ENCODE assay signal across 1 cellular context in the genomic region with DNA sequence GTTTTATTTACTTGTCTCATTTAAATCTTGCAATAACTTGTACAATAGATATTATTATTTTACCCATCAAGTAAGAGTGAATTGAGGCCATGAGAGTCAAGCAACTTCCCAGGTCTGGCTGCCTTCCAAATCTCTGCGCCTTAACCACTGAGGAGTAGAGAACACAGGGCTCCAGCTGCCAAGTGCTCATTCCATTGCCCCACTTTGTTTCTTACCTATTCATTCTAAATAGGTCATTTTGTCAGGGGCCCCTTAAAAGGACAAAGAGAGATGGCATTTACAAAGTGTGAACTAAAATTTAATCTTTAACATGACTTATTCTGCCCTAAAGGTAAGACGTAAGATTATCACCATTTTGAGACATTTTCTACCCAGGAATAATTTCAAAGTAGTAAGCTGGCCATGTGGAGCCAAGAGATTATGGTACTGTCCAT.
TF ChIP-seq lines count a peak whose summit lies in the region.

No MANE protein-coding gene starts in this region.

TF ChIP-seq in GM12878, 131 proteins besides CTCF, POLR2A, EP300 and RAD21:
- TF ChIP-seq, protein P1, sequence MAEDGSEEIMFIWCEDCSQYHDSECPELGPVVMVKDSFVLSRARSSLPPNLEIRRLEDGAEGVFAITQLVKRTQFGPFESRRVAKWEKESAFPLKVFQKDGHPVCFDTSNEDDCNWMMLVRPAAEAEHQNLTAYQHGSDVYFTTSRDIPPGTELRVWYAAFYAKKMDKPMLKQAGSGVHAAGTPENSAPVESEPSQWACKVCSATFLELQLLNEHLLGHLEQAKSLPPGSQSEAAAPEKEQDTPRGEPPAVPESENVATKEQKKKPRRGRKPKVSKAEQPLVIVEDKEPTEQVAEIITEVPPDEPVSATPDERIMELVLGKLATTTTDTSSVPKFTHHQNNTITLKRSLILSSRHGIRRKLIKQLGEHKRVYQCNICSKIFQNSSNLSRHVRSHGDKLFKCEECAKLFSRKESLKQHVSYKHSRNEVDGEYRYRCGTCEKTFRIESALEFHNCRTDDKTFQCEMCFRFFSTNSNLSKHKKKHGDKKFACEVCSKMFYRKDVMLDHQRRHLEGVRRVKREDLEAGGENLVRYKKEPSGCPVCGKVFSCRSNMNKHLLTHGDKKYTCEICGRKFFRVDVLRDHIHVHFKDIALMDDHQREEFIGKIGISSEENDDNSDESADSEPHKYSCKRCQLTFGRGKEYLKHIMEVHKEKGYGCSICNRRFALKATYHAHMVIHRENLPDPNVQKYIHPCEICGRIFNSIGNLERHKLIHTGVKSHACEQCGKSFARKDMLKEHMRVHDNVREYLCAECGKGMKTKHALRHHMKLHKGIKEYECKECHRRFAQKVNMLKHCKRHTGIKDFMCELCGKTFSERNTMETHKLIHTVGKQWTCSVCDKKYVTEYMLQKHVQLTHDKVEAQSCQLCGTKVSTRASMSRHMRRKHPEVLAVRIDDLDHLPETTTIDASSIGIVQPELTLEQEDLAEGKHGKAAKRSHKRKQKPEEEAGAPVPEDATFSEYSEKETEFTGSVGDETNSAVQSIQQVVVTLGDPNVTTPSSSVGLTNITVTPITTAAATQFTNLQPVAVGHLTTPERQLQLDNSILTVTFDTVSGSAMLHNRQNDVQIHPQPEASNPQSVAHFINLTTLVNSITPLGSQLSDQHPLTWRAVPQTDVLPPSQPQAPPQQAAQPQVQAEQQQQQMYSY (CRISPR knock-in tag; IDR thresholded peaks at IDR 0.05) = no peak
- TF ChIP-seq STAT1 (conservative IDR thresholded peaks at IDR 0.05) = no peak
- no peak for TF ChIP-seq POU2F2 (IDR thresholded peaks at IDR 0.05; ENCODE audit: borderline replicate concordance, low read depth, low read length)
- no peak for TF ChIP-seq ZNF274 (IDR thresholded peaks at IDR 0.05; ENCODE audit: insufficient read depth, insufficient read length)
- no peak for TF ChIP-seq RFX5 (IDR thresholded peaks at IDR 0.05; ENCODE audit: low read depth, low read length)
- TF ChIP-seq, protein P2, sequence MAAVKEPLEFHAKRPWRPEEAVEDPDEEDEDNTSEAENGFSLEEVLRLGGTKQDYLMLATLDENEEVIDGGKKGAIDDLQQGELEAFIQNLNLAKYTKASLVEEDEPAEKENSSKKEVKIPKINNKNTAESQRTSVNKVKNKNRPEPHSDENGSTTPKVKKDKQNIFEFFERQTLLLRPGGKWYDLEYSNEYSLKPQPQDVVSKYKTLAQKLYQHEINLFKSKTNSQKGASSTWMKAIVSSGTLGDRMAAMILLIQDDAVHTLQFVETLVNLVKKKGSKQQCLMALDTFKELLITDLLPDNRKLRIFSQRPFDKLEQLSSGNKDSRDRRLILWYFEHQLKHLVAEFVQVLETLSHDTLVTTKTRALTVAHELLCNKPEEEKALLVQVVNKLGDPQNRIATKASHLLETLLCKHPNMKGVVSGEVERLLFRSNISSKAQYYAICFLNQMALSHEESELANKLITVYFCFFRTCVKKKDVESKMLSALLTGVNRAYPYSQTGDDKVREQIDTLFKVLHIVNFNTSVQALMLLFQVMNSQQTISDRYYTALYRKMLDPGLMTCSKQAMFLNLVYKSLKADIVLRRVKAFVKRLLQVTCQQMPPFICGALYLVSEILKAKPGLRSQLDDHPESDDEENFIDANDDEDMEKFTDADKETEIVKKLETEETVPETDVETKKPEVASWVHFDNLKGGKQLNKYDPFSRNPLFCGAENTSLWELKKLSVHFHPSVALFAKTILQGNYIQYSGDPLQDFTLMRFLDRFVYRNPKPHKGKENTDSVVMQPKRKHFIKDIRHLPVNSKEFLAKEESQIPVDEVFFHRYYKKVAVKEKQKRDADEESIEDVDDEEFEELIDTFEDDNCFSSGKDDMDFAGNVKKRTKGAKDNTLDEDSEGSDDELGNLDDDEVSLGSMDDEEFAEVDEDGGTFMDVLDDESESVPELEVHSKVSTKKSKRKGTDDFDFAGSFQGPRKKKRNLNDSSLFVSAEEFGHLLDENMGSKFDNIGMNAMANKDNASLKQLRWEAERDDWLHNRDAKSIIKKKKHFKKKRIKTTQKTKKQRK (IDR thresholded peaks at IDR 0.05; ENCODE audit: low read depth, low read length) = no peak
- no peak for TF ChIP-seq KLF5 (IDR thresholded peaks at IDR 0.05; ENCODE audit: partially characterized antibody)
- TF ChIP-seq, protein P3, sequence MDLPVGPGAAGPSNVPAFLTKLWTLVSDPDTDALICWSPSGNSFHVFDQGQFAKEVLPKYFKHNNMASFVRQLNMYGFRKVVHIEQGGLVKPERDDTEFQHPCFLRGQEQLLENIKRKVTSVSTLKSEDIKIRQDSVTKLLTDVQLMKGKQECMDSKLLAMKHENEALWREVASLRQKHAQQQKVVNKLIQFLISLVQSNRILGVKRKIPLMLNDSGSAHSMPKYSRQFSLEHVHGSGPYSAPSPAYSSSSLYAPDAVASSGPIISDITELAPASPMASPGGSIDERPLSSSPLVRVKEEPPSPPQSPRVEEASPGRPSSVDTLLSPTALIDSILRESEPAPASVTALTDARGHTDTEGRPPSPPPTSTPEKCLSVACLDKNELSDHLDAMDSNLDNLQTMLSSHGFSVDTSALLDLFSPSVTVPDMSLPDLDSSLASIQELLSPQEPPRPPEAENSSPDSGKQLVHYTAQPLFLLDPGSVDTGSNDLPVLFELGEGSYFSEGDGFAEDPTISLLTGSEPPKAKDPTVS (IDR thresholded peaks at IDR 0.05; ENCODE audit: low read depth, low read length) = no peak
- no peak for TF ChIP-seq STAT3 (IDR thresholded peaks at IDR 0.05; ENCODE audit: low read depth, low read length)
- TF ChIP-seq, protein P4, sequence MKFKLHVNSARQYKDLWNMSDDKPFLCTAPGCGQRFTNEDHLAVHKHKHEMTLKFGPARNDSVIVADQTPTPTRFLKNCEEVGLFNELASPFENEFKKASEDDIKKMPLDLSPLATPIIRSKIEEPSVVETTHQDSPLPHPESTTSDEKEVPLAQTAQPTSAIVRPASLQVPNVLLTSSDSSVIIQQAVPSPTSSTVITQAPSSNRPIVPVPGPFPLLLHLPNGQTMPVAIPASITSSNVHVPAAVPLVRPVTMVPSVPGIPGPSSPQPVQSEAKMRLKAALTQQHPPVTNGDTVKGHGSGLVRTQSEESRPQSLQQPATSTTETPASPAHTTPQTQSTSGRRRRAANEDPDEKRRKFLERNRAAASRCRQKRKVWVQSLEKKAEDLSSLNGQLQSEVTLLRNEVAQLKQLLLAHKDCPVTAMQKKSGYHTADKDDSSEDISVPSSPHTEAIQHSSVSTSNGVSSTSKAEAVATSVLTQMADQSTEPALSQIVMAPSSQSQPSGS (IDR thresholded peaks at IDR 0.05; ENCODE audit: low read length) = no peak
